13 cellular contexts compared by ENCODE assay signal in genomic region chr21:45318556-45319341, GRCh38. TPM values are rescaled to one million over a fixed set of nuclear protein-coding genes. Genes with fewer than 3 reads are reported as not detected.
A peak's percentile ranks its signal among the peaks of the same experiment; 100 is the strongest.
DNase-seq lines count a peak whose midpoint lies in the region; ATAC-seq and FAIRE-seq lines count a peak whose summit lies in the region.
"Had no signal": no experiment of that assay in that cellular context is flagged by ENCODE, and none has a peak within 500 bp of the region (broad histone marks: within the 10 kb centered on the region; RNA-seq: fewer than 3 reads in every experiment).

No MANE protein-coding gene starts in this region.

- H3K4me3 ChIP-seq in neuronal stem cell (ENCODE audit: low read length in 2 of 2) = no peak overlapping the region

- H2AFZ ChIP-seq in neuronal stem cell (ENCODE audit: low read length) = peak overlapping the region; percentile 59

- peak overlapping the region; percentile 81 for H3K18ac ChIP-seq in neuronal stem cell (ENCODE audit: low read length)

- no peaks in the 10 kb centered on the region for H3K79me1 ChIP-seq in neuronal stem cell (ENCODE audit: low read depth, low read length)

- H2BK15ac ChIP-seq in neuronal stem cell (ENCODE audit: low read length) = peak overlapping the region; percentile 7

- H2AK5ac ChIP-seq in neuronal stem cell (ENCODE audit: low read depth, low read length) = peak overlapping the region; percentile 92

- H3K9me3 Mint-ChIP-seq in stimulated activated naive B cell treated with anti-CD40 and anti-IgM and Interleukin-4, amounts not matched to agents 10 μg/mL and 1 μg/mL and 100 μg/mL, for 72 hours = no peaks in the 10 kb centered on the region
- H3K9me3 Mint-ChIP-seq: CD14-positive monocyte had no signal

- H3K4me2 ChIP-seq in neuronal stem cell (ENCODE audit: insufficient read depth, low read length, poor library complexity, severe bottlenecking) = no peak overlapping the region

- no CpG with 5 or more reads among the region's 22 CpGs for WGBS in neuronal stem cell (ENCODE audit: extremely low coverage in 2 of 2, insufficient read length in 2 of 2, insufficient replicate concordance in 1 of 2), 2 donors

- H3K36me3 Mint-ChIP-seq in stimulated activated naive B cell treated with anti-CD40 and anti-IgM and Interleukin-4, amounts not matched to agents 10 μg/mL and 1 μg/mL and 100 μg/mL, for 72 hours = no peaks in the 10 kb centered on the region
- H3K36me3 Mint-ChIP-seq: CD14-positive monocyte had no signal

- H3K4me1 Mint-ChIP-seq in stimulated activated naive B cell treated with anti-CD40 and anti-IgM and Interleukin-4, amounts not matched to agents 10 μg/mL and 1 μg/mL and 100 μg/mL, for 72 hours = peaks cover 15 to 20% of the 10 kb centered on the region in 2 donors
- H3K4me1 Mint-ChIP-seq: CD14-positive monocyte had no signal

- no peak overlapping the region for H4K91ac ChIP-seq in neuronal stem cell (ENCODE audit: low read depth, low read length, poor library complexity)

- peak overlapping the region; percentile 4 for H2BK12ac ChIP-seq in neuronal stem cell (ENCODE audit: low read length)

- H3K36me3 ChIP-seq in neuronal stem cell (replicated peaks in 1 of 2; ENCODE audit: control insufficient read depth in 2 of 2, insufficient read depth in 2 of 2, low read length in 2 of 2) = no peaks in the 10 kb centered on the region

- no peak overlapping the region for H3K27ac Mint-ChIP-seq in stimulated activated naive B cell treated with anti-CD40 and anti-IgM and Interleukin-4, amounts not matched to agents 10 μg/mL and 1 μg/mL and 100 μg/mL, for 72 hours
- H3K27ac Mint-ChIP-seq: CD14-positive monocyte had no signal

- no peak overlapping the region for H3K4me3 Mint-ChIP-seq in stimulated activated naive B cell treated with anti-CD40 and anti-IgM and Interleukin-4, amounts not matched to agents 10 μg/mL and 1 μg/mL and 100 μg/mL, for 72 hours
- H3K4me3 Mint-ChIP-seq: CD14-positive monocyte had no signal

- no peak for ATAC-seq in GM21786 (IDR thresholded peaks at IDR 0.05; ENCODE audit: unreplicated experiment)
- no peak for ATAC-seq in HG02970 (IDR thresholded peaks at IDR 0.05; ENCODE audit: low FRiP score, unreplicated experiment)
- ATAC-seq in stimulated activated naive B cell treated with anti-CD40 and anti-IgM and Interleukin-4, amounts not matched to agents 10 μg/mL and 1 μg/mL and 100 μg/mL, for 72 hours (replicated peaks) = no peak

- H2BK120ac ChIP-seq in neuronal stem cell (ENCODE audit: low read depth, low read length) = no peak overlapping the region

- no peaks in the 10 kb centered on the region for H3K27me3 ChIP-seq in neuronal stem cell (ENCODE audit: control insufficient read depth in 3 of 3, insufficient read depth in 3 of 3, low read depth in 1 of 3, low read length in 3 of 3)

- H3K9ac ChIP-seq in neuronal stem cell (ENCODE audit: low read depth, low read length, poor library complexity) = no peak overlapping the region

- peaks cover 10 to 17% of the 10 kb centered on the region in 2 donors for H3K4me1 ChIP-seq in neuronal stem cell (ENCODE audit: control insufficient read depth in 2 of 2, insufficient read depth in 1 of 2, low read depth in 1 of 2, low read length in 2 of 2)

- peak; percentile 52 for DNase-seq in AG08395 (ENCODE audit: low spot score)
- DNase-seq in RCC 7860 (ENCODE audit: low spot score) = peak; percentile 88
- peak; percentile 56 for DNase-seq in glomerular endothelial cell (ENCODE audit: extremely low read depth, low read depth, low spot score)
- DNase-seq in neuronal stem cell (ENCODE audit: low spot score) = no peak
- no peak for DNase-seq in GM19238 (ENCODE audit: insufficient read length, low spot score)
- no peak for DNase-seq in stimulated activated naive B cell treated with anti-CD40 and anti-IgM and Interleukin-4, amounts not matched to agents 10 μg/mL and 1 μg/mL and 100 μg/mL, for 72 hours
- DNase-seq: activated gamma-delta T cell treated with Interleukin-2 at 50 U/mL for 16 hours; NCI-H2081; stimulated activated CD4-positive, alpha-beta T cell treated with anti-CD3 and anti-CD28 coated beads, Interleukin-4, amount 100 ng/mL, for 1 hour; T1000 had no signal

- no peaks in the 10 kb centered on the region for H3K9me3 ChIP-seq in neuronal stem cell (replicated peaks in 1 of 2; ENCODE audit: control insufficient read depth in 2 of 2, insufficient read depth in 1 of 2, low read depth in 1 of 2, low read length in 2 of 2)

- H2BK5ac ChIP-seq in neuronal stem cell (ENCODE audit: low read length) = no peak overlapping the region

- H4K8ac ChIP-seq in neuronal stem cell (ENCODE audit: low read depth, low read length) = no peak overlapping the region

- no peak overlapping the region for H3K4ac ChIP-seq in neuronal stem cell (ENCODE audit: low read length)

- H3K23ac ChIP-seq in neuronal stem cell (ENCODE audit: low read depth, low read length, poor library complexity) = no peak overlapping the region

- H3K27ac ChIP-seq in neuronal stem cell (replicated peaks; ENCODE audit: low read length) = no peak overlapping the region

- H3K14ac ChIP-seq in neuronal stem cell (ENCODE audit: low read length) = no peak overlapping the region

- peak; percentile 77 for FAIRE-seq in RCC 7860 (lab: Jason Lieb, UNC)

- H3K27me3 Mint-ChIP-seq in stimulated activated naive B cell treated with anti-CD40 and anti-IgM and Interleukin-4, amounts not matched to agents 10 μg/mL and 1 μg/mL and 100 μg/mL, for 72 hours = peaks cover 39 to 55% of the 10 kb centered on the region in 2 donors

RNA-seq across cellular contexts. Expression of gene POFUT2, which starts 31.1 kb away (rescaled TPM):
- total RNA-seq in glomerular endothelial cell = 36.3 and 52.7 TPM in 2 replicates
- polyA plus RNA-seq in neuronal stem cell (2013, experiment 1 of 2) = 33.3 TPM
- polyA plus RNA-seq in neuronal stem cell (2013, experiment 2 of 2) = 32.4 TPM

Comparison
In these comparisons a context has a peak if more than half of its experiments do, and no peak if none do; other contexts are left out.
1. DNase-seq: peak in AG08395 (single experiment), RCC 7860 (single experiment) and glomerular endothelial cell (single experiment); none in neuronal stem cell (single experiment), GM19238 (single experiment) and stimulated activated naive B cell treated with anti-CD40 and anti-IgM and Interleukin-4, amounts not matched to agents 10 μg/mL and 1 μg/mL and 100 μg/mL, for 72 hours (single experiment).